8 cellular contexts compared by ENCODE assay signal in genomic region chr4:189940178-189941004, GRCh38. TPM values are rescaled to one million over a fixed set of nuclear protein-coding genes. Genes with fewer than 3 reads are reported as not detected.
DNase-seq lines count a peak whose midpoint lies in the region; ATAC-seq and TF ChIP-seq lines count a peak whose summit lies in the region.

Gene FRG1, plus strand, starts transcription at chr4:189940872. Its CDS starts 138 bp downstream, at chr4:189941010.

- ATAC-seq in HG03457 (IDR thresholded peaks at IDR 0.05; ENCODE audit: unreplicated experiment): peak; percentile 100
- ATAC-seq in lung (ENCODE audit: insufficient read depth, low FRiP score): peak; percentile 100

- TF ChIP-seq CTCF in AG04449 (IDR thresholded peaks at IDR 0.05; ENCODE audit: insufficient read depth, low read length, missing control alignments): peak; percentile 97
- TF ChIP-seq CTCF in lung (IDR thresholded peaks at IDR 0.05; ENCODE audit: control extremely low read depth, extremely low read depth): peak; percentile 55

- peak; percentile 76 for DNase-seq in AG04449 (ENCODE audit: low read depth, low spot score)
- DNase-seq in GM19238 (ENCODE audit: insufficient read length, low spot score): peak; percentile 72
- DNase-seq in activated CD4-positive, alpha-beta T cell treated with anti-CD3 and anti-CD28 coated beads for 24 hours (ENCODE audit: low read depth in 2 of 2): peak; percentile 91 to 98
- peak; percentile 86 to 97 for DNase-seq in dermis microvascular lymphatic vessel endothelial cell (ENCODE audit: low read depth in 2 of 2)
- DNase-seq in lung (ENCODE audit: low spot score): peak; percentile 96
- peak; percentile 95 for DNase-seq in stimulated activated CD8-positive, alpha-beta memory T cell treated with anti-CD3 and anti-CD28 coated beads, Interleukin-12 subunit alpha, Interleukin-12 subunit beta, amount 100 ng/mL, for 1 hour (ENCODE audit: low read depth)
- no peak for DNase-seq in DMS53 treated with DMSO at 0.1 percent for 48 hours (lab: John Stamatoyannopoulos, UW; ENCODE audit: unreplicated experiment)

- peak within 1 kb of the TSS; percentile 89 for H3K4me3 ChIP-seq in AG04449 (ENCODE audit: low read depth, low read length)
- H3K4me3 ChIP-seq in lung: peak within 1 kb of the TSS; percentile 89

- WGBS in lung, 2 donors: 3 to 5% methylated on average over 64 to 70 of the region's 70 CpGs

- H3K36me3 ChIP-seq in lung (ENCODE audit: control insufficient read depth in 2 of 2, insufficient read depth in 2 of 2, low read length in 2 of 2): no peaks in the 10 kb centered on the region

- POLR2A ChIA-PET in AG04449 (lab: Yijun Ruan, JAX): interaction anchor here (0.6 kb wide), 1 partner anchor 15 kb away, joined by 3 read pairs; no protein-coding TSS in a partner anchor

- peaks cover 0 to 3% of the 10 kb centered on the region in 2 donors for H3K4me1 ChIP-seq in lung (ENCODE audit: control insufficient read depth in 2 of 2, insufficient read depth in 2 of 2, low read length in 2 of 2)

- H3K27ac ChIP-seq in lung (ENCODE audit: low read depth in 1 of 2, low read length in 1 of 2): peak within 1 kb of the TSS; percentile 79 to 98

- CTCF ChIA-PET in AG04449 (lab: Yijun Ruan, JAX): interaction anchor here (0.8 to 2.5 kb wide), 4 partner anchors 9 to 36 kb away, joined by 3 to 13 read pairs (median 4); no protein-coding TSS in a partner anchor

- H3K27me3 ChIP-seq in lung (ENCODE audit: control insufficient read depth, insufficient read depth): no peaks in the 10 kb centered on the region

- H3K9me3 ChIP-seq in lung (ENCODE audit: control insufficient read depth in 2 of 2, insufficient read depth in 1 of 2, low read length in 1 of 2): no peaks in the 10 kb centered on the region

RNA-seq across cellular contexts. Expression of gene FRG1, which starts in this region (rescaled TPM):
- total RNA-seq in dermis microvascular lymphatic vessel endothelial cell (13.8 and 24.6 TPM in 2 replicates), lung (10 to 100 TPM; 28.5 to 33.0 TPM)
- 10 to 100 TPM; 30.2 to 59.7 TPM for polyA plus RNA-seq in lung
